Comparison of ENCODE assay signal across 8 cellular contexts in genomic region chr15:68053997-68054657, GRCh38. TPM values are rescaled to one million over a fixed set of nuclear protein-coding genes. Genes with fewer than 3 reads are reported as not detected.
DNase-seq lines count a peak whose midpoint lies in the region; ATAC-seq and TF ChIP-seq lines count a peak whose summit lies in the region.

Gene PIAS1, plus strand, starts transcription at chr15:68054315. Its CDS starts 12 bp downstream, at chr15:68054327.

- no peaks in the 10 kb centered on the region for H3K27me3 ChIP-seq in prostate gland (replicated peaks; ENCODE audit: insufficient read depth)

- no peaks in the 10 kb centered on the region for H3K36me3 ChIP-seq in prostate gland

- H3K27ac ChIP-seq in angular gyrus (ENCODE audit: low read depth, low read length), result peak within 1 kb of the TSS; percentile 43
- peak within 1 kb of the TSS; percentile 91 to 95 for H3K27ac ChIP-seq in prostate gland

- TF ChIP-seq POLR2A in GM15510 (IDR thresholded peaks at IDR 0.05; ENCODE audit: borderline replicate concordance, extremely low read depth, insufficient read length), result peak; percentile 85
- peak; percentile 92 for TF ChIP-seq POLR2A in prostate gland (IDR thresholded peaks at IDR 0.05)

- TF ChIP-seq CTCF in prostate gland (IDR thresholded peaks at IDR 0.05), result peak in 1 of 4 experiments; percentile 37

- H3K4me1 ChIP-seq in prostate gland (replicated peaks), result peaks cover 7% of the 10 kb centered on the region

- no peaks in the 10 kb centered on the region for H3K36me3 Mint-ChIP-seq in T-helper 17 cell (ENCODE audit: low read depth)

- peaks cover 8% of the 10 kb centered on the region for H3K27me3 Mint-ChIP-seq in T-helper 17 cell

- ATAC-seq in HG02938 (IDR thresholded peaks at IDR 0.05; ENCODE audit: unreplicated experiment), result peak; percentile 77
- peak; percentile 93 for ATAC-seq in T-helper 17 cell
- ATAC-seq in left ventricle myocardium superior, result peak; percentile 97

- peaks cover 36% of the 10 kb centered on the region for H3K4me1 Mint-ChIP-seq in T-helper 17 cell

- WGBS in prostate gland, result under 1% methylated on average over 64 of the region's 64 CpGs

- H3K4me3 Mint-ChIP-seq in T-helper 17 cell, result peak within 1 kb of the TSS; percentile 98

- no peaks in the 10 kb centered on the region for H3K9me3 ChIP-seq in T-helper 17 cell (ENCODE audit: control insufficient read depth, low read length, poor library complexity, severe bottlenecking)
- no peaks in the 10 kb centered on the region for H3K9me3 ChIP-seq in prostate gland

- intact Hi-C loops in left ventricle myocardium superior (cut with micrococcal nuclease), result no loop called here
- intact Hi-C loops in prostate gland (cut with DNase I), result loop anchor here (10.0 kb wide), 3 partner anchors 89 to 169 kb away; no protein-coding TSS in a partner anchor

- H3K4me3 ChIP-seq in prostate gland, result peak within 1 kb of the TSS; percentile 86 to 97

- peak within 1 kb of the TSS; percentile 84 for H3K27ac Mint-ChIP-seq in T-helper 17 cell

- peak; percentile 83 to 92 for DNase-seq in NCI-H187 (lab: John Stamatoyannopoulos, UW)
- peak; percentile 91 to 94 (median 92) for DNase-seq in T-helper 17 cell
- peak; percentile 98 for DNase-seq in left ventricle myocardium superior
- peak; percentile 93 for DNase-seq in prostate gland (ENCODE audit: low spot score)
- peak; percentile 95 for DNase-seq in ureter (ENCODE audit: low spot score)

RNA-seq across cellular contexts. Expression of gene PIAS1, which starts in this region (rescaled TPM):
- 10 to 100 TPM; 76.7 to 81.9 TPM for total RNA-seq in T-helper 17 cell
- 27.2 TPM for total RNA-seq in left ventricle myocardium superior
- 10 to 100 TPM; 40.9 to 58.4 TPM for total RNA-seq in prostate gland
- 72.5 TPM for total RNA-seq in ureter

Comparison
In these comparisons a context has a peak if more than half of its experiments do, and no peak if none do; other contexts are left out.
1. Peak in every context shown above with its lines: DNase-seq, ATAC-seq, H3K4me3 ChIP-seq and H3K27ac ChIP-seq.